Comparison of ENCODE assay signal across 32 cellular contexts in the genomic region with DNA sequence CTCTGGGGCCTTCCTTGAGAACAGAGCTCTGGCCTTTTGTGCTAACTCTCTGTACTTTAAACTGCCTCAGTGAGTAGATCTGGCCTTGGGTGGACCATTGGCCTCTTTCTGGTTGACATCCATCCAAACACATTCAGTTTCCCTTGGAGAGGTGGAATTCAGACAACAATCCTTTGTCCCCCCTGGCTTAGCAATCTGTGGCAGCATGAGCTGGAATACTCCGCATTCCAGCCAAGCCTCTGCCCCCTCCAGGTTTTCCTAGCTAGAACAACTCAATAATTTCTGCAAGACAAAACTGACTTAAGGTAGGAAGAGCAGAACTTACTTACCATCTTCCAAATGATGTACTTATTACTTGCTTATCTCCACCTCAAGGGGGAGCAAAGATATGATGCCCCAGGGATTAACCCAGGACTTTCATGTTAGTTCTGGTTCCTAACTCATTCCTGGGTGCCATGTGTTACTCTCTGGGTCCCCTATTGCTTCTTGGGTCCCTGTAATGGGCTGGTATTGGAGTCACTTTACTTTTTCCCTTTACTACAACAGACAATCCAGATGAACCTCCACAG. TPM values are rescaled to one million over a fixed set of nuclear protein-coding genes. Genes with fewer than 3 reads are reported as not detected.
A peak's percentile ranks its signal among the peaks of the same experiment; 100 is the strongest.
DNase-seq lines count a peak whose midpoint lies in the region; ATAC-seq and TF ChIP-seq lines count a peak whose summit lies in the region.
"Had no signal": no experiment of that assay in that cellular context is flagged by ENCODE, and none has a peak within 500 bp of the region (broad histone marks: within the 10 kb centered on the region; RNA-seq: fewer than 3 reads in every experiment).

No MANE protein-coding gene starts in this region.

- POLR2A ChIA-PET in PC-3 (lab: Charles Lee; ENCODE audit: unreplicated experiment): no interaction called here

- no peak for DNase-seq in heart right ventricle
- no peak for DNase-seq in heart left ventricle
- DNase-seq in PC-3: no peak
- no peak for DNase-seq in fibroblast of mammary gland (ENCODE audit: low read depth)
- no peak for DNase-seq in NCI-H1048 (lab: John Stamatoyannopoulos, UW)
- DNase-seq in left colon: no peak
- no peak for DNase-seq in superior temporal gyrus (ENCODE audit: extremely low spot score)
- no peak for DNase-seq in G401 (ENCODE audit: low spot score)
- DNase-seq: 8988T; activated CD4-positive, alpha-beta T cell treated with anti-CD3 and anti-CD28 coated beads, Interleukin-2, amount 50 U/mL, for 4 hours; activated CD4-positive, CD25-positive, alpha-beta regulatory T cell; activated CD8-positive, alpha-beta memory T cell treated with anti-CD3 and anti-CD28 coated beads, Interleukin-2, amount 50 U/mL, for 4 hours; activated naive CD4-positive, alpha-beta T cell treated with anti-CD3 and anti-CD28 coated beads, Interleukin-2, amount 50 U/mL, for 16 hours; amniotic stem cell; cortex of kidney; DMS53; GDM1; GM23248; mesenchymal stem cell; NCI-H1092; NCI-H187; NCI-H524; NK-92 treated with Interleukin-12 subunit alpha and Interleukin-12 subunit beta, amount 100 ng/mL, for 24 hours; stimulated activated CD4-positive, alpha-beta T cell treated with anti-CD3 and anti-CD28 coated beads, Interleukin-15, amount 100 ng/mL, for 24 hours; stimulated activated naive CD4-positive, alpha-beta T cell treated with Interleukin-2 at 50 U/mL for 16 hours; uterus had no signal

- no peaks in the 10 kb centered on the region for H3F3A ChIP-seq in PC-3 (ENCODE audit: low read length, unreplicated experiment)

- H3K79me2 ChIP-seq in PC-3 (ENCODE audit: low read length): no peaks in the 10 kb centered on the region
- H3K79me2 ChIP-seq: hepatocyte had no signal

- peak in 1 of 8 donors; percentile 44 for ATAC-seq in heart right ventricle
- ATAC-seq in heart left ventricle: no peak
- ATAC-seq in PC-3: no peak
- ATAC-seq in left colon: no peak
- ATAC-seq: activated T-helper 17 cell treated with anti-CD3 and anti-CD28 coated beads, Interleukin-2, amount 50 U/mL, for 72 hours had no signal

- no peak overlapping the region for H2AFZ ChIP-seq in PC-3 (ENCODE audit: low read length)
- H2AFZ ChIP-seq: GM23248, hepatocyte had no signal

- no peaks in the 10 kb centered on the region for H4K20me1 ChIP-seq in PC-3 (ENCODE audit: low read length)

- no TSS peak for BruUV-seq in PC-3 (replicated peaks; lab: Mats Ljungman, UMichigan)

- no peaks in the 10 kb centered on the region for H3K9me3 ChIP-seq in heart right ventricle
- peaks cover 0 to 5% (median 0%) of the 10 kb centered on the region in 12 donors for H3K9me3 ChIP-seq in heart left ventricle
- no peaks in the 10 kb centered on the region for H3K9me3 ChIP-seq in PC-3 (ENCODE audit: low read length)
- H3K9me3 ChIP-seq: esophagus muscularis mucosa, SJSA1, thoracic aorta, uterus had no signal

- peak overlapping the region in 6 of 10 donors; percentile 23 to 87 (median 84) for H3K27ac ChIP-seq in heart right ventricle
- H3K27ac ChIP-seq in heart left ventricle: peak overlapping the region in 6 of 12 donors; percentile 3 to 90 (median 52)
- no peak overlapping the region for H3K27ac ChIP-seq in PC-3 (ENCODE audit: low read length)
- H3K27ac ChIP-seq: esophagus muscularis mucosa, GM23248, hepatocyte, SJSA1, thoracic aorta, uterus had no signal

- no peak overlapping the region for H3K9ac ChIP-seq in PC-3 (ENCODE audit: low read length)
- H3K9ac ChIP-seq: GM23248 had no signal

- in situ Hi-C loops in G401 (cut with HindIII; ENCODE audit: low sequenced_read_pairs): no loop called here

- H3K36me3 ChIP-seq in heart right ventricle: no peaks in the 10 kb centered on the region
- no peaks in the 10 kb centered on the region for H3K36me3 ChIP-seq in heart left ventricle
- H3K36me3 ChIP-seq in PC-3 (ENCODE audit: low read depth, low read length): no peaks in the 10 kb centered on the region
- H3K36me3 ChIP-seq: esophagus muscularis mucosa, SJSA1, thoracic aorta, uterus had no signal

- H3K27me3 ChIP-seq in heart right ventricle: no peaks in the 10 kb centered on the region
- no peaks in the 10 kb centered on the region for H3K27me3 ChIP-seq in heart left ventricle
- H3K27me3 ChIP-seq in PC-3 (ENCODE audit: low read length): peaks cover 4% of the 10 kb centered on the region; the same call in 1 of the 2 replicates
- H3K27me3 ChIP-seq: SJSA1, uterus had no signal

- TF ChIP-seq POLR2A in heart left ventricle (IDR thresholded peaks at IDR 0.05): no peak

- H3K4me2 ChIP-seq in PC-3 (ENCODE audit: low read length): no peak overlapping the region
- H3K4me2 ChIP-seq: hepatocyte had no signal

- H3K4me3 ChIP-seq in heart right ventricle (no peak overlapping the region), heart left ventricle (no peak overlapping the region), PC-3 (ENCODE audit: low read length) (no peak overlapping the region), fibroblast of mammary gland (ENCODE audit: control insufficient read depth, low read depth, low read length) (no peak overlapping the region)
- H3K4me3 ChIP-seq: esophagus muscularis mucosa, GM23248, hepatocyte, SJSA1, thoracic aorta, uterus had no signal

- intact Hi-C loops in heart right ventricle (cut with DNase I): no loop called here
- intact Hi-C loops in heart left ventricle (cut with DNase I): loop anchor here in 1 of 10 donors (5.0 kb wide), 1 partner anchor 92 kb away; no protein-coding TSS in a partner anchor
- intact Hi-C loops in PC-3 (cut with micrococcal nuclease): no loop called here
- intact Hi-C loops in left colon (cut with DNase I, micrococcal nuclease): no loop called here

- CTCF ChIA-PET in PC-3 (lab: Charles Lee): no interaction called here

- H3K4me1 ChIP-seq in heart right ventricle (peaks cover 2 to 56% (median 10%) of the 10 kb centered on the region in 9 donors), heart left ventricle (peaks cover 0 to 56% (median 14%) of the 10 kb centered on the region in 12 donors), PC-3 (ENCODE audit: insufficient read depth, low read length) (no peaks in the 10 kb centered on the region)
- H3K4me1 ChIP-seq: SJSA1, uterus had no signal

- H3K9me2 ChIP-seq in PC-3 (replicated peaks; ENCODE audit: low read length): no peaks in the 10 kb centered on the region

- no peak for TF ChIP-seq CTCF in heart right ventricle (IDR thresholded peaks at IDR 0.05)
- peak in 1 of 12 donors; percentile 9 for TF ChIP-seq CTCF in heart left ventricle (IDR thresholded peaks at IDR 0.05)
- TF ChIP-seq CTCF in PC-3 (conservative IDR thresholded peaks at IDR 0.05; ENCODE audit: low read depth, low read length): peak; percentile 25; the same call in 1 of the 2 replicates
- TF ChIP-seq CTCF in fibroblast of mammary gland (conservative IDR thresholded peaks at IDR 0.05; ENCODE audit: control insufficient read depth, insufficient read depth, low read depth, low read length): peak; percentile 13

- WGBS in heart right ventricle, 2 donors: 79 to 100% methylated on average over 1 of the region's 1 CpG
- 82 to 90% (median 87%) methylated on average over 1 of the region's 1 CpG for WGBS in heart left ventricle, 4 donors

RNA-seq across cellular contexts. Expression of gene IL16, which starts 21.8 kb away (rescaled TPM):
- total RNA-seq in heart right ventricle (10 to 100 TPM in 1 of 10 donors, 1 to 10 TPM in 9; 3.3 to 13.1 (median 4.1) TPM), heart left ventricle (10 to 100 TPM in 2 of 9 donors, 1 to 10 TPM in 7; 1.2 to 21.6 (median 3.9) TPM), PC-3 (2014; rRNA removed) (0.04 TPM in 1 of 2 replicates, not detected in the other), left colon (1 to 10 TPM; 2.1 to 9.2 TPM)
- polyA plus RNA-seq in heart right ventricle (1 to 10 TPM; 4.3 to 4.9 TPM), heart left ventricle (1 to 10 TPM; 2.5 to 2.8 TPM)
- 0.12 TPM in 1 of 2 replicates, not detected in the other for total RNA-seq in G401 (2014; rRNA removed; shearing (Covaris generic))
- total RNA-seq: SJSA1 had no signal

RNA-seq across cellular contexts. Expression of gene CFAP161, which starts 40.8 kb away (rescaled TPM):
- total RNA-seq in heart right ventricle (1 to 10 TPM in 3 of 10 donors, under 1 TPM in 7; 0.28 to 1.2 (median 0.83) TPM), heart left ventricle (1 to 10 TPM in 3 of 9 donors, under 1 TPM in 5, not detected in 1; 0.22 to 2.0 (median 0.81) TPM), PC-3 (2014; rRNA removed) (0.52 and 0.55 TPM in 2 replicates), left colon (not detected)
- polyA plus RNA-seq in heart right ventricle (under 1 TPM; 0.32 to 0.95 TPM), heart left ventricle (under 1 TPM in 1 of 2 donors, not detected in 1; 0.30 TPM)
- not detected in 2 replicates for total RNA-seq in G401 (2014; rRNA removed; shearing (Covaris generic))
- total RNA-seq: GM23248, hepatocyte, progenitor cell of endocrine pancreas, SJSA1 had no signal
- polyA plus RNA-seq: GM23248 had no signal

Comparison
In these comparisons a context has a peak if more than half of its experiments do, and no peak if none do; other contexts are left out.
1. CTCF ChIP-seq: peak in PC-3 (single experiment) and fibroblast of mammary gland (single experiment); none in heart right ventricle (0 of 9).